In the genomic region with DNA sequence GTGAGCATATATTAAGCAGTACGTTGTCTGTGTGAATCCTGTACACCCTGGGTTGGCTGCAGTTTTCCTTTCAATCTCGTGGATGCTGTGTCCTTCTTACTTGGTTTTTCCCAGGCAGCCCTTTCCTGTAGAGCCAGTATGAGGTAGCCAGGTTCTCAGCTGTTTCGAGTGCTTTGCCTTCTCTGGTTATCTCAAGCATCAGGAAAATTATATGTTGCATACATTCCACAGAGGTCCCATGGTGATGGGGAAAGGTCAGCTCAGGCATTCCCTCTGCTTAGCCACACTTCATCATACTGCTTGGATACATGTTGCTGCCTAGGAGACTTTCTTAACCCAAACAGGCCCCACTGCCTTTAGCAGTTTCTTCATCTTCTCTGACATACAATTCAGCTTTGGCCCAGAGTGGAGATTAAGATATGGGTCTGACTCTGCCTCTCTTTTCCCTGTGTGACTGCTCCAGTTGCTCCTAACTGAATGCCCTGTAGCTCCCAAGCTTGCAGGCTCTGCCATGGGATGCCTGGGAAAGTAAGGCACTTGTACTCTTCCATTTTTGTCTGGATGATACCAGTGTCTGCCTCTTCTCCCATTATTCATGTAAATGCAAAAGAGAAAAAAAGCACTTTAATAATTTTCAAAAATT, we compare ENCODE assay signal across 11 cellular contexts. TPM values are rescaled to one million over a fixed set of nuclear protein-coding genes. Genes with fewer than 3 reads are reported as not detected.
DNase-seq lines count a peak whose midpoint lies in the region; ATAC-seq and TF ChIP-seq lines count a peak whose summit lies in the region.
"Had no signal": no experiment of that assay in that cellular context is flagged by ENCODE, and none has a peak within 500 bp of the region (broad histone marks: within the 10 kb centered on the region; RNA-seq: fewer than 3 reads in every experiment).

No MANE protein-coding gene starts in this region.

- H3K36me3 ChIP-seq in mesodermal cell (ENCODE audit: control insufficient read depth, insufficient read depth, low read length), result peaks cover 3% of the 10 kb centered on the region

- WGBS in mesodermal cell (ENCODE audit: insufficient coverage in 2 of 2), 2 experiments, result 64 to 75% methylated on average over 1 to 2 of the region's 3 CpGs

- H3K27ac ChIP-seq in mesodermal cell (ENCODE audit: low read depth, low read length, severe bottlenecking), result peak overlapping the region; percentile 87

- TF ChIP-seq CTCF in AG09309 (IDR thresholded peaks at IDR 0.05; ENCODE audit: control insufficient read depth, insufficient read depth, low read depth, low read length, missing control alignments) (no peak), choroid plexus epithelial cell (conservative IDR thresholded peaks at IDR 0.05; ENCODE audit: low read depth, low read length) (no peak)

- ATAC-seq in HG03565 (IDR thresholded peaks at IDR 0.05; ENCODE audit: unreplicated experiment), result no peak

- peak; percentile 72 for DNase-seq in AG09309 (ENCODE audit: low read depth)
- DNase-seq in NCI-H1417 (lab: John Stamatoyannopoulos, UW), result peak in 2 of 3 experiments; percentile 19 to 75
- DNase-seq in choroid plexus epithelial cell (ENCODE audit: low read depth), result peak; percentile 97
- DNase-seq in NCI-H2171 (lab: John Stamatoyannopoulos, UW), result no peak
- no peak for DNase-seq in NCI-H345 treated with DMSO at 0.1 percent for 48 hours (lab: John Stamatoyannopoulos, UW; ENCODE audit: unreplicated experiment)
- DNase-seq in NCI-H524 treated with DMSO at 0.1 percent for 48 hours (lab: John Stamatoyannopoulos, UW), result no peak
- DNase-seq: activated gamma-delta T cell; CD4-positive, alpha-beta T cell; NCI-H446 treated with DMSO at 0.1 percent for 48 hours had no signal

- H3K9me3 ChIP-seq in mesodermal cell (ENCODE audit: control insufficient read depth, low read length), result no peaks in the 10 kb centered on the region

- H3K4me3 ChIP-seq in AG09309 (ENCODE audit: control insufficient read depth, low read depth, low read length), result no peak overlapping the region
- H3K4me3 ChIP-seq in choroid plexus epithelial cell (ENCODE audit: low read depth, low read length), result no peak overlapping the region
- no peak overlapping the region for H3K4me3 ChIP-seq in mesodermal cell (ENCODE audit: extremely low read depth, insufficient read depth, low read length, poor library complexity, severe bottlenecking)

- H3K4me1 ChIP-seq in mesodermal cell (ENCODE audit: control insufficient read depth, insufficient read depth, low read length, poor library complexity, severe bottlenecking), result peaks cover 19% of the 10 kb centered on the region

RNA-seq across cellular contexts. Expression of gene GNAI1, which starts 11.3 kb away (rescaled TPM):
- 58.0 TPM for polyA plus RNA-seq in mesodermal cell (2013, experiment 1 of 2)
- 59.1 TPM for polyA plus RNA-seq in mesodermal cell (2013, experiment 2 of 2)

Comparison
In these comparisons a context has a peak if more than half of its experiments do, and no peak if none do; other contexts are left out.
1. DNase-seq: peak in AG09309 (single experiment), NCI-H1417 (2 of 3) and choroid plexus epithelial cell (single experiment); none in NCI-H2171 (single experiment), NCI-H345 treated with DMSO at 0.1 percent for 48 hours (single experiment) and NCI-H524 treated with DMSO at 0.1 percent for 48 hours (single experiment).